ENCODE assay signal across 15 cellular contexts in the genomic region with DNA sequence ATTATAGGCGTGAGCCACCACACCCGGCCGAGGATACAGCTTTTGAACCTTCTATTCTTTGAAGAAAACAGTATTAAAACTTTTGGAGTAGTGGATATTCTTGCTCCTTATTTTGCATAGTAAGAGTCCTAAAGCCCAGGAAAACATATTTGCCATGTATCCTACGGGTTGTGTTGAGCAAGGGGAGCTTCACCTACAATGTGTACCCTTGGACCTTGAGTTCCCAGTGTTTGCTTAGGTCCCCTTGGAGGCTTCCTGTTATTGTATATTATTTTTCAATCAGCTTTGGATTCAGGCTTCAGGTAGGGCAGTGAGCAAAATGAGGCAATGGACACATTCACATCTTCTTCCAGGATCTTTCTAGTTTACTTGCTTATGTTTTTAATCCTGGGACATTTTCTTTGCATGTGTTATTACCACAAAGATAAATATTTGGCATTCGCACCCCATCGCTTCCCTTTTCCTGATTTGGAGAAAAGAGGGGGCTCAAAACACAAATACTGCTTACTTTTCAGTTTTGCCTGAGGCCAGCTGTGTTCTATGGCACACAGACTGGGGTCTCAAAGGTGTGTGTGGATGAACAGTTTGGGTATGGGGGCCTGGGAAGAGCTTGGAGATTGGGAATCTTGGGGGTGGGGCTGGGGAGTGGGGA.
A peak's percentile ranks its signal among the peaks of the same experiment; 100 is the strongest.
DNase-seq lines count a peak whose midpoint lies in the region; ATAC-seq and TF ChIP-seq lines count a peak whose summit lies in the region.
"Had no signal": no experiment of that assay in that cellular context is flagged by ENCODE, and none has a peak within 500 bp of the region (broad histone marks: within the 10 kb centered on the region; RNA-seq: fewer than 3 reads in every experiment).

No MANE protein-coding gene starts in this region.

- POLR2A ChIA-PET in CD4-positive, alpha-beta T cell (lab: Charles Lee), result no interaction called here

- no peaks in the 10 kb centered on the region for H4K20me1 ChIP-seq in hepatocyte (ENCODE audit: insufficient read depth, poor library complexity, severe bottlenecking)

- H3K27ac Mint-ChIP-seq in CD4-positive, alpha-beta T cell, result no peak overlapping the region

- H3K27me3 ChIP-seq in ACC112 (ENCODE audit: insufficient read depth, low read length), result no peaks in the 10 kb centered on the region
- no peaks in the 10 kb centered on the region for H3K27me3 ChIP-seq in RWPE2 (ENCODE audit: insufficient read depth, poor library complexity, severe bottlenecking)
- no peaks in the 10 kb centered on the region for H3K27me3 ChIP-seq in hepatocyte
- no peaks in the 10 kb centered on the region for H3K27me3 ChIP-seq in rectal smooth muscle tissue (ENCODE audit: control insufficient read depth, insufficient read depth, low read length)
- no peaks in the 10 kb centered on the region for H3K27me3 ChIP-seq in CD4-positive, alpha-beta T cell (ENCODE audit: control insufficient read depth, insufficient read depth, low read length)
- H3K27me3 ChIP-seq: suprapubic skin had no signal

- no peak for ATAC-seq in RWPE2 (ENCODE audit: low read depth)
- no peak for ATAC-seq in CD4-positive, alpha-beta T cell (ENCODE audit: poor library complexity)

- no peak overlapping the region for H3K4me3 ChIP-seq in ACC112 (ENCODE audit: low read depth, low read length)
- no peak overlapping the region for H3K4me3 ChIP-seq in RWPE2 (ENCODE audit: severe bottlenecking)
- H3K4me3 ChIP-seq in hepatocyte, result no peak overlapping the region
- H3K4me3 ChIP-seq in rectal smooth muscle tissue (ENCODE audit: low read length), result no peak overlapping the region
- H3K4me3 ChIP-seq: HAP-1, suprapubic skin had no signal

- H3K9me2 ChIP-seq in hepatocyte (replicated peaks; ENCODE audit: insufficient read depth), result no peaks in the 10 kb centered on the region

- no peaks in the 10 kb centered on the region for H3K9me3 ChIP-seq in RWPE2 (ENCODE audit: severe bottlenecking)
- H3K9me3 ChIP-seq in hepatocyte (ENCODE audit: low read depth), result no peaks in the 10 kb centered on the region
- H3K9me3 ChIP-seq in CD4-positive, alpha-beta T cell (ENCODE audit: control insufficient read depth, low read length), result no peaks in the 10 kb centered on the region
- H3K9me3 ChIP-seq: HAP-1, suprapubic skin had no signal

- H3K36me3 Mint-ChIP-seq in CD4-positive, alpha-beta T cell (ENCODE audit: low read depth), result peaks cover 15% of the 10 kb centered on the region

- TF ChIP-seq CTCF in RWPE2 (IDR thresholded peaks at IDR 0.05; ENCODE audit: poor library complexity, severe bottlenecking) (no peak), hepatocyte (IDR thresholded peaks at IDR 0.05; ENCODE audit: poor library complexity) (no peak)
- TF ChIP-seq CTCF in CD4-positive, alpha-beta T cell (IDR thresholded peaks at IDR 0.05), result no peak

- peaks cover 20% of the 10 kb centered on the region for H3K36me3 ChIP-seq in ACC112 (ENCODE audit: insufficient read depth, low read length)
- peaks cover 46% of the 10 kb centered on the region for H3K36me3 ChIP-seq in RWPE2 (ENCODE audit: low read depth)
- no peaks in the 10 kb centered on the region for H3K36me3 ChIP-seq in hepatocyte (replicated peaks; ENCODE audit: insufficient read depth, low read depth)
- H3K36me3 ChIP-seq in rectal smooth muscle tissue (ENCODE audit: control insufficient read depth, insufficient read depth, low read length), result no peaks in the 10 kb centered on the region
- H3K36me3 ChIP-seq: HAP-1, suprapubic skin had no signal

- CTCF ChIA-PET in CD4-positive, alpha-beta T cell (lab: Charles Lee), result no interaction called here

- H2AFZ ChIP-seq in ACC112 (ENCODE audit: low read length, unreplicated experiment) (no peak overlapping the region), hepatocyte (no peak overlapping the region)

- no peak overlapping the region for H3K4me3 Mint-ChIP-seq in CD4-positive, alpha-beta T cell

- H3K27me3 Mint-ChIP-seq in CD4-positive, alpha-beta T cell, result no peaks in the 10 kb centered on the region

- H3K4me2 ChIP-seq in hepatocyte, result no peak overlapping the region

- H3K4me1 ChIP-seq in ACC112 (ENCODE audit: control insufficient read depth, insufficient read depth, low read length, unreplicated experiment) (peaks cover 81% of the 10 kb centered on the region), RWPE2 (ENCODE audit: insufficient read depth, poor library complexity, severe bottlenecking) (peaks cover 46% of the 10 kb centered on the region), hepatocyte (ENCODE audit: insufficient read depth) (peaks cover 55% of the 10 kb centered on the region), rectal smooth muscle tissue (ENCODE audit: control insufficient read depth, insufficient read depth, low read length) (peaks cover 19% of the 10 kb centered on the region)

- H3K9me3 Mint-ChIP-seq in CD4-positive, alpha-beta T cell, result no peaks in the 10 kb centered on the region

- peaks cover 27% of the 10 kb centered on the region for H3K4me1 Mint-ChIP-seq in CD4-positive, alpha-beta T cell (ENCODE audit: low read depth)

- intact Hi-C loops in CD4-positive, alpha-beta T cell (cut with DNase I, micrococcal nuclease), result no loop called here

- 90% methylated on average over 6 of the region's 6 CpGs for WGBS in hepatocyte (ENCODE audit: low lambda C conversion rate, missing lambda C conversion rate)

- H3K79me2 ChIP-seq in ACC112 (ENCODE audit: control insufficient read depth, insufficient read depth, low read length, unreplicated experiment) (peaks cover 84% of the 10 kb centered on the region), hepatocyte (peaks cover 79% of the 10 kb centered on the region)

- H3K27ac ChIP-seq in ACC112 (ENCODE audit: low read depth, low read length), result peak overlapping the region; percentile 100
- H3K27ac ChIP-seq in RWPE2 (ENCODE audit: poor library complexity, severe bottlenecking), result peak overlapping the region; percentile 87
- peak overlapping the region; percentile 71 for H3K27ac ChIP-seq in hepatocyte
- H3K27ac ChIP-seq in rectal smooth muscle tissue (ENCODE audit: low read depth, low read length), result peak overlapping the region; percentile 7
- H3K27ac ChIP-seq in CD4-positive, alpha-beta T cell (ENCODE audit: low read depth, low read length), result no peak overlapping the region

- DNase-seq in RWPE2 (ENCODE audit: low spot score) (no peak), hepatocyte (ENCODE audit: low spot score) (no peak), NAMALWA (ENCODE audit: low spot score) (no peak), HuH-7.5 (ENCODE audit: low spot score) (no peak)
- DNase-seq in stimulated activated CD4-positive, alpha-beta T cell treated with anti-CD3 and anti-CD28 coated beads, Interleukin-4, amount 100 ng/mL, for 4 hours, result no peak
- DNase-seq in CD4-positive, alpha-beta T cell, result no peak
- DNase-seq: activated gamma-delta T cell, aorta, dermis blood vessel endothelial cell, RPMI8226, T-helper 1 cell had no signal

- no peak overlapping the region for H3K9ac ChIP-seq in rectal smooth muscle tissue (ENCODE audit: low read length)
